ENCODE assay signal across 20 cellular contexts in genomic region chr7:137916564-137916963, GRCh38.
DNase-seq lines count a peak whose midpoint lies in the region; ATAC-seq and TF ChIP-seq lines count a peak whose summit lies in the region.
"Had no signal": no experiment of that assay in that cellular context is flagged by ENCODE, and none has a peak within 500 bp of the region (broad histone marks: within the 10 kb centered on the region; RNA-seq: fewer than 3 reads in every experiment).

No MANE protein-coding gene starts in this region.

- H3K79me2 ChIP-seq in MM.1S (ENCODE audit: low read length) = peaks cover 64% of the 10 kb centered on the region

- H3K9ac ChIP-seq in MM.1S (ENCODE audit: low read length) = no peak overlapping the region
- H3K9ac ChIP-seq: SK-N-SH had no signal

- peak overlapping the region; percentile 66 to 90 (median 89) for H3K27ac Mint-ChIP-seq in nephron

- H2AFZ ChIP-seq in MM.1S (ENCODE audit: low read length) = no peak overlapping the region

- no peak overlapping the region for H3K4me3 Mint-ChIP-seq in nephron
- H3K4me3 Mint-ChIP-seq: CD4-positive, alpha-beta memory T cell had no signal

- H3K27ac ChIP-seq in left ventricle myocardium inferior (replicated peaks) (peak overlapping the region; percentile 44), heart right ventricle (peak overlapping the region in 1 of 10 donors; percentile 58), angular gyrus (ENCODE audit: low read depth, low read length) (peak overlapping the region; percentile 66), MM.1S (ENCODE audit: low read length) (no peak overlapping the region)
- H3K27ac ChIP-seq: skin epidermis had no signal

- no peak for ATAC-seq in heart right ventricle

- H3K36me3 ChIP-seq in left ventricle myocardium inferior (peaks cover 42% of the 10 kb centered on the region), heart right ventricle (peaks cover 0 to 54% (median 37%) of the 10 kb centered on the region in 9 donors), MM.1S (replicated peaks; ENCODE audit: insufficient read depth, low read length) (0 out of 2 replicates have a peak, but pooled peaks cover 6% of the 10 kb centered on the region), BE2C (peaks cover 15% of the 10 kb centered on the region)

- H3F3A ChIP-seq in MM.1S (ENCODE audit: insufficient read depth, low read length) = no peaks in the 10 kb centered on the region

- no peaks in the 10 kb centered on the region for H3K9me3 Mint-ChIP-seq in nephron
- H3K9me3 Mint-ChIP-seq: CD4-positive, alpha-beta memory T cell had no signal

- 95 to 96% methylated on average over 8 of the region's 8 CpGs for WGBS in heart right ventricle, 2 donors

- intact Hi-C loops in left ventricle myocardium inferior (cut with micrococcal nuclease) = no loop called here
- intact Hi-C loops in heart right ventricle (cut with DNase I) = loop anchor here in 1 of 10 donors (10.0 kb wide), 1 partner anchor 818 kb away; no protein-coding TSS in a partner anchor

- H3K9me3 ChIP-seq in left ventricle myocardium inferior (replicated peaks) = no peaks in the 10 kb centered on the region
- no peaks in the 10 kb centered on the region for H3K9me3 ChIP-seq in heart right ventricle
- no peaks in the 10 kb centered on the region for H3K9me3 ChIP-seq in MM.1S (replicated peaks; ENCODE audit: insufficient read depth, low read length)
- no peaks in the 10 kb centered on the region for H3K9me3 ChIP-seq in BE2C
- H3K9me3 ChIP-seq: SK-N-SH, tibial nerve had no signal

- TF ChIP-seq CTCF in left ventricle myocardium inferior (IDR thresholded peaks at IDR 0.05; ENCODE audit: borderline replicate concordance) (no peak), heart right ventricle (IDR thresholded peaks at IDR 0.05) (no peak), nephron (IDR thresholded peaks at IDR 0.05; ENCODE audit: unreplicated experiment in 3 of 3) (no peak), MM.1S (IDR thresholded peaks at IDR 0.05; ENCODE audit: low read length) (no peak), BE2C (IDR thresholded peaks at IDR 0.05; ENCODE audit: low read depth, low read length) (no peak)

- peaks cover 18% of the 10 kb centered on the region for H3K4me1 Mint-ChIP-seq in nephron

- no peaks in the 10 kb centered on the region for H4K20me1 ChIP-seq in MM.1S (ENCODE audit: insufficient read depth, low read length)

- no peak overlapping the region for H3K4me2 ChIP-seq in MM.1S (ENCODE audit: low read depth, low read length)
- H3K4me2 ChIP-seq: SK-N-SH had no signal

- H3K9me2 ChIP-seq in MM.1S (replicated peaks; ENCODE audit: insufficient read depth, low read length) = no peaks in the 10 kb centered on the region
- H3K9me2 ChIP-seq: SK-N-SH had no signal

- peaks cover 63% of the 10 kb centered on the region for H3K36me3 Mint-ChIP-seq in nephron (ENCODE audit: low read depth)

- no peak for DNase-seq in left ventricle myocardium inferior
- DNase-seq in heart right ventricle = no peak
- DNase-seq in MM.1S = no peak
- no peak for DNase-seq in A172 (ENCODE audit: low spot score)
- no peak for DNase-seq in BE2C
- DNase-seq in cerebellar nuclear complex (lab: John Stamatoyannopoulos, UW) = no peak
- DNase-seq: activated CD4-positive, CD25-positive, alpha-beta regulatory T cell treated with anti-CD3 and anti-CD28 coated beads, Interleukin-2, amount 50 U/mL, for 72 hours; aorta; CD4-positive, alpha-beta memory T cell; H7; KBM-7; NCI-H1105 treated with DMSO at 0.1 percent for 48 hours; NCI-H2171 treated with DMSO at 0.1 percent for 48 hours; NCI-H774; SK-N-SH; T1000 had no signal

- H3K27me3 ChIP-seq in left ventricle myocardium inferior (ENCODE audit: low read depth) = no peaks in the 10 kb centered on the region
- no peaks in the 10 kb centered on the region for H3K27me3 ChIP-seq in heart right ventricle
- H3K27me3 ChIP-seq in MM.1S (replicated peaks; ENCODE audit: insufficient read depth, low read length) = no peaks in the 10 kb centered on the region
- H3K27me3 ChIP-seq in BE2C = no peaks in the 10 kb centered on the region
- H3K27me3 ChIP-seq: tibial nerve had no signal

- H3K4me3 ChIP-seq in left ventricle myocardium inferior = no peak overlapping the region
- H3K4me3 ChIP-seq in heart right ventricle = no peak overlapping the region
- H3K4me3 ChIP-seq in MM.1S (ENCODE audit: low read length) = no peak overlapping the region
- no peak overlapping the region for H3K4me3 ChIP-seq in BE2C (ENCODE audit: low read depth, low read length)
- H3K4me3 ChIP-seq: skin epidermis, tibial nerve had no signal

- H3K4me1 ChIP-seq in left ventricle myocardium inferior = peaks cover 19% of the 10 kb centered on the region
- H3K4me1 ChIP-seq in heart right ventricle = peaks cover 0 to 23% (median 7%) of the 10 kb centered on the region in 9 donors
- H3K4me1 ChIP-seq in MM.1S (ENCODE audit: low read length) = no peaks in the 10 kb centered on the region
- H3K4me1 ChIP-seq in BE2C = peaks cover 6% of the 10 kb centered on the region

- no peaks in the 10 kb centered on the region for H3K27me3 Mint-ChIP-seq in nephron (ENCODE audit: low read depth)
- H3K27me3 Mint-ChIP-seq: CD4-positive, alpha-beta memory T cell had no signal
